Comparison of ENCODE assay signal across 18 cellular contexts in the genomic region with DNA sequence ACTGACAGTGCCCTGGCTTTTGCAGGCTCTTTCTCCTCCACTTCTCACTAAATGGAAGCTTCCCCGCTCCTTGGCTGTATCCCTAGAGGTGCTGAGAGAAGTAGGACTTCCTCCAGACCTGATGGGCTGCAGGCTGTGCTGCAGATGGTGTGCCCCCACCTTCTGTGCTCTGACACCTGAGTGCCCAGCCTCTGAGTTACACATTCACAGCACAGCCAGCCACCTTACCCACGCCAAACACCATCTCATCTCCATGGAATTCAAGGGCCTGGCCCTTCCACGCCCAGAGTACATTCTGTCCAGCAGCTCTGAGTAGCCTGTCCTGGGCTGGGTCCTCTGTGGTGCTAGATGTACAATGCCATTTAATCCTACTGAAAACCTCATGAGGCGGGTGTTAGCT. TPM values are rescaled to one million over a fixed set of nuclear protein-coding genes. Genes with fewer than 3 reads are reported as not detected.
A peak's percentile ranks its signal among the peaks of the same experiment; 100 is the strongest.
DNase-seq lines count a peak whose midpoint lies in the region; ATAC-seq and TF ChIP-seq lines count a peak whose summit lies in the region.
"Had no signal": no experiment of that assay in that cellular context is flagged by ENCODE, and none has a peak within 500 bp of the region (broad histone marks: within the 10 kb centered on the region; RNA-seq: fewer than 3 reads in every experiment).

No MANE protein-coding gene starts in this region.

- no peak overlapping the region for H3K23ac ChIP-seq in mesenchymal stem cell (ENCODE audit: low read length in 2 of 2)

- H4K91ac ChIP-seq in mesenchymal stem cell (ENCODE audit: low read length) = no peak overlapping the region

- H4K20me1 ChIP-seq in GM23338 (replicated peaks; ENCODE audit: insufficient read depth) = no peaks in the 10 kb centered on the region; the same call in 1 of the 2 replicates

- TF ChIP-seq EP300 in gastroesophageal sphincter (IDR thresholded peaks at IDR 0.05) = no peak

- H2AK5ac ChIP-seq in mesenchymal stem cell (ENCODE audit: low read length, severe bottlenecking) = no peak overlapping the region

- no peak overlapping the region for H2BK5ac ChIP-seq in mesenchymal stem cell (ENCODE audit: low read depth, low read length, poor library complexity, severe bottlenecking)

- no peaks in the 10 kb centered on the region for H3K79me2 ChIP-seq in GM23338 (replicated peaks; ENCODE audit: insufficient read depth)

- H3K4me3 Mint-ChIP-seq in immature natural killer cell (no peak overlapping the region), GM23338 (no peak overlapping the region)
- H3K4me3 Mint-ChIP-seq: activated CD8-positive, alpha-beta T cell treated with anti-CD3 and anti-CD28 coated beads for 36 hours; neural crest cell had no signal

- 75 to 100% methylated on average over 2 to 4 of the region's 4 CpGs for WGBS in gastroesophageal sphincter (ENCODE audit: low coverage in 1 of 2), 2 donors
- 83% methylated on average over 4 of the region's 4 CpGs for WGBS in mesenchymal stem cell

- TF ChIP-seq CTCF in Peyer's patch (IDR thresholded peaks at IDR 0.05) (no peak), gastroesophageal sphincter (IDR thresholded peaks at IDR 0.05) (no peak), omental fat pad (IDR thresholded peaks at IDR 0.05) (no peak), GM23338 (conservative IDR thresholded peaks at IDR 0.05; ENCODE audit: low read depth in 2 of 2) (no peak)

- H3K79me1 ChIP-seq in mesenchymal stem cell (replicated peaks; ENCODE audit: low read length, poor library complexity, severe bottlenecking) = no peaks in the 10 kb centered on the region

- H3K9me2 ChIP-seq in GM23338 (ENCODE audit: insufficient read depth) = no peaks in the 10 kb centered on the region

- H3K27ac ChIP-seq in Peyer's patch (peak overlapping the region in 1 of 4 donors; percentile 59), gastroesophageal sphincter (no peak overlapping the region), mesenchymal stem cell (ENCODE audit: low read length, poor library complexity, severe bottlenecking) (no peak overlapping the region), GM23338 (ENCODE audit: low read depth) (no peak overlapping the region)

- H3K9me3 ChIP-seq in Peyer's patch = peaks cover 0 to 5% (median 0%) of the 10 kb centered on the region in 4 donors
- peaks cover 0 to 10% (median 0%) of the 10 kb centered on the region in 3 donors for H3K9me3 ChIP-seq in gastroesophageal sphincter
- H3K9me3 ChIP-seq in mesenchymal stem cell (ENCODE audit: control insufficient read depth, low read length) = peaks cover 13% of the 10 kb centered on the region

- peak; percentile 57 for DNase-seq in Caki2 (ENCODE audit: low read depth)
- peak in 2 of 3 donors; percentile 66 to 76 for DNase-seq in Peyer's patch
- DNase-seq in omental fat pad (ENCODE audit: low spot score) = no peak
- no peak for DNase-seq in mesenchymal stem cell
- no peak for DNase-seq in immature natural killer cell
- no peak for DNase-seq in GM23338 (ENCODE audit: low spot score)
- DNase-seq: activated CD8-positive, alpha-beta T cell treated with anti-CD3 and anti-CD28 coated beads for 36 hours; activated effector memory CD4-positive, alpha-beta T cell treated with anti-CD3 and anti-CD28 coated beads, Interleukin-2, amount 50 U/mL, for 16 hours; cerebellar nuclear complex; DMS53; NCI-H1105 treated with DMSO at 0.1 percent for 48 hours; NCI-H510A had no signal

- H2AFZ ChIP-seq in mesenchymal stem cell (ENCODE audit: low read depth, low read length) (no peak overlapping the region), GM23338 (no peak overlapping the region)

- H3K36me3 ChIP-seq in Peyer's patch = peaks cover 0 to 50% (median 0%) of the 10 kb centered on the region in 3 donors
- H3K36me3 ChIP-seq in gastroesophageal sphincter = peaks cover 0 to 54% of the 10 kb centered on the region in 2 donors
- H3K36me3 ChIP-seq in mesenchymal stem cell (ENCODE audit: control insufficient read depth in 1 of 2, insufficient read depth in 2 of 2, low read depth in 1 of 2, low read length in 2 of 2) = peaks cover 42 to 53% of the 10 kb centered on the region in 2 experiments
- H3K36me3 ChIP-seq in GM23338 (ENCODE audit: insufficient read depth) = no peaks in the 10 kb centered on the region

- ATAC-seq in gastroesophageal sphincter (peak; percentile 61), omental fat pad (ENCODE audit: low FRiP score) (peak; percentile 65), GM18505 (IDR thresholded peaks at IDR 0.05; ENCODE audit: unreplicated experiment) (no peak), GM23338 (no peak)
- ATAC-seq: activated CD8-positive, alpha-beta T cell treated with anti-CD3 and anti-CD28 coated beads for 36 hours had no signal

- in situ Hi-C loops in Caki2 (cut with HindIII; ENCODE audit: low pct_unique_long_range_greater_than_20kb, low sequenced_read_pairs) = no loop called here

- H3K4me1 ChIP-seq in Peyer's patch = no peaks in the 10 kb centered on the region
- H3K4me1 ChIP-seq in gastroesophageal sphincter = no peaks in the 10 kb centered on the region
- H3K4me1 ChIP-seq in mesenchymal stem cell (ENCODE audit: control insufficient read depth, insufficient read depth, low read depth, low read length) = peaks cover 46% of the 10 kb centered on the region
- H3K4me1 ChIP-seq in GM23338 (ENCODE audit: insufficient read depth) = no peaks in the 10 kb centered on the region

- no peaks in the 10 kb centered on the region for H3K4me1 Mint-ChIP-seq in immature natural killer cell
- H3K4me1 Mint-ChIP-seq in GM23338 = peaks cover 19% of the 10 kb centered on the region
- H3K4me1 Mint-ChIP-seq: neural crest cell had no signal

- no peak overlapping the region for H3K18ac ChIP-seq in mesenchymal stem cell (ENCODE audit: low read depth in 1 of 2, low read length in 2 of 2)

- H3K27me3 Mint-ChIP-seq in immature natural killer cell (ENCODE audit: low read depth in 3 of 3) = peaks cover 0 to 3% (median 3%) of the 10 kb centered on the region in 3 donors
- H3K27me3 Mint-ChIP-seq in GM23338 (ENCODE audit: insufficient read depth, low read depth, poor library complexity) = peaks cover 13% of the 10 kb centered on the region
- H3K27me3 Mint-ChIP-seq: activated CD8-positive, alpha-beta T cell treated with anti-CD3 and anti-CD28 coated beads for 36 hours had no signal

- H3K4ac ChIP-seq in mesenchymal stem cell (ENCODE audit: low read depth in 1 of 2, low read length in 2 of 2) = no peak overlapping the region

- H3K14ac ChIP-seq in mesenchymal stem cell (ENCODE audit: low read length in 2 of 2) = no peak overlapping the region

- H3K9ac ChIP-seq in mesenchymal stem cell (ENCODE audit: low read length) = no peak overlapping the region

- no peak overlapping the region for H2BK12ac ChIP-seq in mesenchymal stem cell (ENCODE audit: low read length in 2 of 2)

- H3K4me2 ChIP-seq in mesenchymal stem cell (ENCODE audit: low read length, poor library complexity, severe bottlenecking) (no peak overlapping the region), GM23338 (no peak overlapping the region)

- no peaks in the 10 kb centered on the region for H3K27me3 ChIP-seq in Peyer's patch
- no peaks in the 10 kb centered on the region for H3K27me3 ChIP-seq in gastroesophageal sphincter
- peaks cover 0 to 17% of the 10 kb centered on the region in 2 experiments for H3K27me3 ChIP-seq in mesenchymal stem cell (ENCODE audit: control insufficient read depth in 1 of 2, insufficient read depth in 1 of 2, low read length in 2 of 2)
- no peaks in the 10 kb centered on the region for H3K27me3 ChIP-seq in GM23338 (ENCODE audit: insufficient read depth)

- H3K4me3 ChIP-seq in Peyer's patch (no peak overlapping the region), gastroesophageal sphincter (no peak overlapping the region), mesenchymal stem cell (ENCODE audit: insufficient read depth in 1 of 2, low read depth in 1 of 2, low read length in 2 of 2) (no peak overlapping the region), GM23338 (no peak overlapping the region)

- H4K8ac ChIP-seq in mesenchymal stem cell (ENCODE audit: low read length) = no peak overlapping the region

- H3K9me3 Mint-ChIP-seq in immature natural killer cell (no peaks in the 10 kb centered on the region), GM23338 (peaks cover 14% of the 10 kb centered on the region)

- no peak overlapping the region for H2BK120ac ChIP-seq in mesenchymal stem cell (ENCODE audit: low read depth, low read length)

- peaks cover 16 to 34% (median 22%) of the 10 kb centered on the region in 3 donors for H3K36me3 Mint-ChIP-seq in immature natural killer cell
- peaks cover 56% of the 10 kb centered on the region for H3K36me3 Mint-ChIP-seq in GM23338 (ENCODE audit: low read depth)

- TF ChIP-seq POLR2A in Peyer's patch (IDR thresholded peaks at IDR 0.05) = peak in 1 of 2 donors; percentile 64
- TF ChIP-seq POLR2A in gastroesophageal sphincter (IDR thresholded peaks at IDR 0.05) = no peak
- no peak for TF ChIP-seq POLR2A in GM18505 (IDR thresholded peaks at IDR 0.05; ENCODE audit: borderline replicate concordance, extremely low read depth, insufficient read depth, insufficient read length)

- H3K27ac Mint-ChIP-seq in immature natural killer cell (no peak overlapping the region), GM23338 (no peak overlapping the region)
- H3K27ac Mint-ChIP-seq: activated CD8-positive, alpha-beta T cell treated with anti-CD3 and anti-CD28 coated beads for 36 hours had no signal

- H3F3A ChIP-seq in GM23338 (replicated peaks; ENCODE audit: low read depth) = no peaks in the 10 kb centered on the region

- no peak overlapping the region for H2BK15ac ChIP-seq in mesenchymal stem cell (ENCODE audit: low read depth, poor library complexity, severe bottlenecking)

RNA-seq across cellular contexts. Expression of a gene that starts 5.3 kb away (rescaled TPM):
- not detected in 2 replicates for total RNA-seq in Caki2 (2014; rRNA removed; shearing (Covaris generic); ENCODE audit: low replicate concordance)
- total RNA-seq in Peyer's patch (not detected), gastroesophageal sphincter (not detected), omental fat pad (not detected)
- not detected for polyA plus RNA-seq in mesenchymal stem cell (2013, experiment 1 of 2)
- polyA plus RNA-seq in mesenchymal stem cell (2013, experiment 2 of 2) = not detected
- polyA plus RNA-seq in immature natural killer cell (not detected), GM23338 (2016; fragmentation: Nextera tagmentation; extraction: Ambion mirVana) (not detected in 2 replicates)
- not detected in 2 replicates for total RNA-seq in GM23338 (2014; rRNA removed; shearing (Covaris generic))
- total RNA-seq: activated CD8-positive, alpha-beta T cell treated with anti-CD3 and anti-CD28 coated beads for 36 hours; fibroblast of lung; H1; neural crest cell had no signal
- polyA plus RNA-seq: fibroblast of lung, H1 had no signal

RNA-seq across cellular contexts. Expression of a gene that starts 12.6 kb away (rescaled TPM):
- total RNA-seq in Caki2 (2014; rRNA removed; shearing (Covaris generic); ENCODE audit: low replicate concordance) = 29.5 and 43.7 TPM in 2 replicates
- 10 to 100 TPM; 24.2 to 40.0 (median 31.1) TPM for total RNA-seq in Peyer's patch
- 10 to 100 TPM in 3 of 4 donors, 1 to 10 TPM in 1; 9.7 to 16.5 (median 12.8) TPM for total RNA-seq in gastroesophageal sphincter
- total RNA-seq in omental fat pad = 10 to 100 TPM; 14.0 to 18.8 (median 16.6) TPM
- 5.1 TPM for polyA plus RNA-seq in mesenchymal stem cell (2013, experiment 1 of 2)
- polyA plus RNA-seq in mesenchymal stem cell (2013, experiment 2 of 2) = 4.7 TPM
- polyA plus RNA-seq in immature natural killer cell = 10 to 100 TPM; 12.0 to 17.5 (median 12.6) TPM
- 34.0 and 36.4 TPM in 2 replicates for total RNA-seq in GM23338 (2014; rRNA removed; shearing (Covaris generic))
- polyA plus RNA-seq in GM23338 (2016; fragmentation: Nextera tagmentation; extraction: Ambion mirVana) = 13.7 and 14.2 TPM in 2 replicates

RNA-seq across cellular contexts. Expression of a gene that starts 14.1 kb away (rescaled TPM):
- 0.24 TPM in 1 of 2 replicates, not detected in the other for total RNA-seq in Caki2 (2014; rRNA removed; shearing (Covaris generic); ENCODE audit: low replicate concordance)
- total RNA-seq in Peyer's patch (under 1 TPM in 1 of 4 donors, not detected in 3; 0.18 TPM), gastroesophageal sphincter (under 1 TPM in 1 of 4 donors, not detected in 3; 0.04 TPM), omental fat pad (under 1 TPM in 1 of 4 donors, not detected in 3; 0.19 TPM)
- polyA plus RNA-seq in mesenchymal stem cell (2013, experiment 1 of 2) = not detected
- not detected for polyA plus RNA-seq in mesenchymal stem cell (2013, experiment 2 of 2)
- polyA plus RNA-seq in immature natural killer cell (not detected), GM23338 (2016; fragmentation: Nextera tagmentation; extraction: Ambion mirVana) (0.32 and 0.40 TPM in 2 replicates)
- 0.12 TPM in 1 of 2 replicates, not detected in the other for total RNA-seq in GM23338 (2014; rRNA removed; shearing (Covaris generic))
- total RNA-seq: activated CD8-positive, alpha-beta T cell treated with anti-CD3 and anti-CD28 coated beads for 36 hours; fibroblast of lung; neural crest cell; RPMI7951 had no signal
- polyA plus RNA-seq: fibroblast of lung had no signal

RNA-seq across cellular contexts. Expression of a gene that starts 18.6 kb away (rescaled TPM):
- total RNA-seq in Caki2 (2014; rRNA removed; shearing (Covaris generic); ENCODE audit: low replicate concordance) = 49.7 and 58.5 TPM in 2 replicates
- 10 to 100 TPM; 10.7 to 21.3 (median 17.0) TPM for total RNA-seq in Peyer's patch
- total RNA-seq in gastroesophageal sphincter = 10 to 100 TPM in 3 of 4 donors, 1 to 10 TPM in 1; 9.4 to 16.4 (median 11.8) TPM
- total RNA-seq in omental fat pad = 10 to 100 TPM; 10.3 to 22.2 (median 14.7) TPM
- polyA plus RNA-seq in mesenchymal stem cell (2013, experiment 1 of 2) = 23.5 TPM
- polyA plus RNA-seq in mesenchymal stem cell (2013, experiment 2 of 2) = 24.5 TPM
- 10 to 100 TPM in 1 of 3 donors, 1 to 10 TPM in 1, not detected in 1; 6.3 to 10.2 TPM for polyA plus RNA-seq in immature natural killer cell
- 32.6 and 46.5 TPM in 2 replicates for total RNA-seq in GM23338 (2014; rRNA removed; shearing (Covaris generic))
- polyA plus RNA-seq in GM23338 (2016; fragmentation: Nextera tagmentation; extraction: Ambion mirVana) = 14.1 and 14.8 TPM in 2 replicates

RNA-seq across cellular contexts. Expression of a gene that starts 42.3 kb away (rescaled TPM):
- total RNA-seq in Caki2 (2014; rRNA removed; shearing (Covaris generic); ENCODE audit: low replicate concordance) = 182 and 197 TPM in 2 replicates
- total RNA-seq in Peyer's patch = 100 to 1,000 TPM in 3 of 4 donors, 10 to 100 TPM in 1; 70.1 to 166 (median 143) TPM
- total RNA-seq in gastroesophageal sphincter = 10 to 100 TPM; 25.4 to 40.4 (median 30.9) TPM
- total RNA-seq in omental fat pad = 10 to 100 TPM in 3 of 4 donors, 1 to 10 TPM in 1; 9.9 to 77.3 (median 48.7) TPM
- 20.0 TPM for polyA plus RNA-seq in mesenchymal stem cell (2013, experiment 1 of 2)
- polyA plus RNA-seq in mesenchymal stem cell (2013, experiment 2 of 2) = 21.0 TPM
- 1 to 10 TPM in 1 of 3 donors, under 1 TPM in 1, not detected in 1; 0.41 to 1.1 TPM for polyA plus RNA-seq in immature natural killer cell
- total RNA-seq in GM23338 (2014; rRNA removed; shearing (Covaris generic)) = 140 and 154 TPM in 2 replicates
- 58.3 and 71.6 TPM in 2 replicates for polyA plus RNA-seq in GM23338 (2016; fragmentation: Nextera tagmentation; extraction: Ambion mirVana)

Comparison
In these comparisons a context has a peak if more than half of its experiments do, and no peak if none do; other contexts are left out.
1. DNase-seq: peak in Caki2 (single experiment) and Peyer's patch (2 of 3); none in omental fat pad (single experiment), mesenchymal stem cell (single experiment), immature natural killer cell (0 of 3) and GM23338 (single experiment).
2. ATAC-seq: peak in gastroesophageal sphincter (single experiment) and omental fat pad (single experiment); none in GM18505 (single experiment) and GM23338 (single experiment).